1 cellular context compared by ENCODE assay signal in the genomic region with DNA sequence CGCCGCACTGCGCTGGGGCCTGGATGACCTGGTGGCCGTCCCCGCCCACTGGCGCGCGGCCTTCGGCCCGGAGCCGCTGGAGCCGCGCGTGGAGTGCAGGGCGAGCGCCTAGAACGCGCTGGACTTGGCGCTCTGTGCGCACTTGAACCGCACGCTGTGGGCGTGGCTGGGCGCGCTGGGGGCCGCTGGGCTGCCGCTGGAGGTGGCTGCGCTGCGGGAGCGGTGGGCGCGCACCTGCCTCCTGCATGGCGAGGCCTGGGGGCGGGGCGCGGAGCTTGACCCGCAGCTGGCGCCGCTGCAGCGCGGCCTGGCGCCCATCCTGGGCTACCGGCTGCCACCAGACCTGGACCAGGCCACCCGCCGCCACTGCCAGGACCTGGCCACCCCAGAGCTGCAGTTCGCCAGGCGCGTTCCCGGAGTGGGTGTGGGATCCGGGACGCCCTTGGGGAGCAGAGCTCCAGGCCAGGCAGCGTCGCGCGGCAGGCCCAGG.
TF ChIP-seq lines count a peak whose summit lies in the region.

No MANE protein-coding gene starts in this region.

TF ChIP-seq in K562, 482 proteins besides CTCF, POLR2A, EP300 and RAD21:
- TF ChIP-seq, protein P1, sequence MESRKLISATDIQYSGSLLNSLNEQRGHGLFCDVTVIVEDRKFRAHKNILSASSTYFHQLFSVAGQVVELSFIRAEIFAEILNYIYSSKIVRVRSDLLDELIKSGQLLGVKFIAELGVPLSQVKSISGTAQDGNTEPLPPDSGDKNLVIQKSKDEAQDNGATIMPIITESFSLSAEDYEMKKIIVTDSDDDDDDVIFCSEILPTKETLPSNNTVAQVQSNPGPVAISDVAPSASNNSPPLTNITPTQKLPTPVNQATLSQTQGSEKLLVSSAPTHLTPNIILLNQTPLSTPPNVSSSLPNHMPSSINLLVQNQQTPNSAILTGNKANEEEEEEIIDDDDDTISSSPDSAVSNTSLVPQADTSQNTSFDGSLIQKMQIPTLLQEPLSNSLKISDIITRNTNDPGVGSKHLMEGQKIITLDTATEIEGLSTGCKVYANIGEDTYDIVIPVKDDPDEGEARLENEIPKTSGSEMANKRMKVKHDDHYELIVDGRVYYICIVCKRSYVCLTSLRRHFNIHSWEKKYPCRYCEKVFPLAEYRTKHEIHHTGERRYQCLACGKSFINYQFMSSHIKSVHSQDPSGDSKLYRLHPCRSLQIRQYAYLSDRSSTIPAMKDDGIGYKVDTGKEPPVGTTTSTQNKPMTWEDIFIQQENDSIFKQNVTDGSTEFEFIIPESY (CRISPR knock-in tag; IDR thresholded peaks at IDR 0.05): 0 out of 2 replicates have a peak, but pooled peaks have one; percentile 29
- no peak for TF ChIP-seq SETDB1 (IDR thresholded peaks at IDR 0.05; ENCODE audit: low read length)
